ENCODE assay signal across 22 cellular contexts in the genomic region with DNA sequence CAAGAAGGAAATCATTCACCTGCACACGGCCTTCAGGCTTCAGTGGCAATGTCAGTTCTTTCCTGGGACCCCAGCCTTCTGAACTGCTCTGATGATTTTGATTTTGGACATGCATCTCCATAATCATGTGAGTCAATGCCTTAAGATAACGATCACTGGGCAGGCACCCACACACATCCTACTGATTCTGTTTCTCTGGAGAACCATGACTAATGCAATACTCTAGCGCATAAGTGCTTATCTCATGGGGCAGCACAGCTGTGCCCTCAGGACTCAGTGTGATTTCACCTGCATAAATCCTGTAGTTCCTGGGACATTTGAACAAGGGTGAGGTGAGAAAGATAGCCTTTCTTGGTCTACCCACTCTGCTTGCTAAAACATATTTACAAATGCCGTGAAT.
"Had no signal": no experiment of that assay in that cellular context is flagged by ENCODE, and none has a peak within 500 bp of the region (broad histone marks: within the 10 kb centered on the region; RNA-seq: fewer than 3 reads in every experiment).

No MANE protein-coding gene starts in this region.

- H3K36me3 ChIP-seq: esophagus squamous epithelium, left ventricle myocardium inferior, lower lobe of right lung, spleen, stomach, thoracic aorta, transverse colon had no signal

- DNase-seq: cortex of kidney; dorsolateral prefrontal cortex; effector CD8-positive, alpha-beta T cell; esophagus squamous epithelium; foreskin fibroblast; immature natural killer cell; kidney; left cardiac atrium; left ventricle myocardium inferior; lower lobe of right lung; natural killer cell; posterior cingulate gyrus; spleen; stimulated activated CD4-positive, alpha-beta T cell treated with anti-CD3 and anti-CD28 coated beads, Interleukin-15, amount 100 ng/mL, for 24 hours; stimulated activated CD4-positive, alpha-beta T cell treated with anti-CD3 and anti-CD28 coated beads, Interleukin-1b, Interleukin-23, amount 100 ng/mL, for 48 hours; stimulated activated CD4-positive, alpha-beta T cell treated with anti-CD3 and anti-CD28 coated beads, Interleukin-4, amount 100 ng/mL, for 24 hours; stomach; substantia nigra; transverse colon had no signal

- ATAC-seq: left cardiac atrium; lower lobe of right lung; natural killer cell; sciatic nerve; stimulated activated memory B cell treated with anti-CD40 and anti-IgM and Interleukin-4, amounts not matched to agents 10 μg/mL and 1 μg/mL and 100 μg/mL, for 72 hours had no signal

- H3K27me3 ChIP-seq: dorsolateral prefrontal cortex, esophagus squamous epithelium, spleen, stomach, transverse colon had no signal

- H3K4me1 ChIP-seq: esophagus squamous epithelium, left ventricle myocardium inferior, lower lobe of right lung, stomach, transverse colon had no signal

- H3K9me3 ChIP-seq: esophagus squamous epithelium, left ventricle myocardium inferior, lower lobe of right lung, thoracic aorta, transverse colon had no signal

- H3K4me3 ChIP-seq: dorsolateral prefrontal cortex, esophagus squamous epithelium, left ventricle myocardium inferior, lower lobe of right lung, spleen, stomach, thoracic aorta, transverse colon had no signal

- H3K27ac ChIP-seq: dorsolateral prefrontal cortex, esophagus squamous epithelium, left ventricle myocardium inferior, lower lobe of right lung, spleen, stomach, thoracic aorta, transverse colon had no signal
